Comparison of ENCODE assay signal across 7 cellular contexts in the genomic region with DNA sequence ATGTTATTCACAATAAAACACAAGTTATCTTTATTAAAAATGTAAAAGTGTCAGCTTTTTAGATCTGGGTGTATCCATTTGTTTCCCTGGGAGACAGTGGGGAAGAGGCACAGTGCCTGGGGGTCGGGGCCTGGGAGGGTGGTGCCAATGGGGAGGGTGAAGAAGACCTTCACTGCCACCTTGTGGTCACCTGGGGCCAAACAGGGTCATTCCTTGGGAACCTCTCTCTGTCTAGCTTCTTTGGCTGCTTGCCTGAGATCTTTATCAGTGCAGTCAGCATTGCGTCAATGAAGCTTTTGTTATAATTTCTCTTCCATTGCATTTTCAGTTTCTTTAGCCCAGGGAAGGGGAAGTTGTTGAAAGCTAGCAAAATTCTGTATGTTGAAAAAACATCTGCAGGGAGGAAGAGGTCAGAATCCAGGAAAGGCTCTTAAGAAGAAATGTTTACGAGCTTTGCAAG. TPM values are rescaled to one million over a fixed set of nuclear protein-coding genes. Genes with fewer than 3 reads are reported as not detected.
DNase-seq lines count a peak whose midpoint lies in the region; TF ChIP-seq lines count a peak whose summit lies in the region.

No MANE protein-coding gene starts in this region.

- H3K9me3 ChIP-seq in iPS DF 6.9 (ENCODE audit: control insufficient read depth, insufficient read depth, low read length) = no peaks in the 10 kb centered on the region

- H3K27me3 ChIP-seq in GM06990 (replicated peaks; ENCODE audit: control insufficient read depth, insufficient read depth, low read length) (no peaks in the 10 kb centered on the region), iPS DF 6.9 (ENCODE audit: control insufficient read depth, insufficient read depth, low read length) (no peaks in the 10 kb centered on the region)

- DNase-seq in GM06990 (ENCODE audit: extremely low read depth, insufficient read length) (peak; percentile 50), H4 (ENCODE audit: low spot score) (peak; percentile 50), RPMI7951 (ENCODE audit: low read depth) (peak; percentile 85), amygdala (lab: John Stamatoyannopoulos, UW) (peak in 38 of 56 donors; percentile 2 to 76 (median 30)), iPS DF 6.9 (ENCODE audit: low read depth, low spot score) (peak; percentile 77)
- peak; percentile 44 for DNase-seq in stimulated activated CD4-positive, alpha-beta T cell treated with anti-CD3 and anti-CD28 coated beads, Interleukin-1b, Interleukin-23, amount 100 ng/mL, for 48 hours

- peak; percentile 80 for TF ChIP-seq CTCF in GM06990 (IDR thresholded peaks at IDR 0.05; ENCODE audit: insufficient read depth, low read length, poor library complexity, severe bottlenecking)
- peak; percentile 75 for TF ChIP-seq CTCF in LNCAP (IDR thresholded peaks at IDR 0.05)

- H3K4me3 ChIP-seq in GM06990 (replicated peaks; ENCODE audit: low read depth, low read length) (no peak overlapping the region), iPS DF 6.9 (ENCODE audit: low read length) (no peak overlapping the region)

- no CpG with 5 or more reads among the region's 3 CpGs for WGBS in iPS DF 6.9 (ENCODE audit: insufficient coverage, insufficient read length)

- H3K4me1 ChIP-seq in iPS DF 6.9 (ENCODE audit: control insufficient read depth, insufficient read depth, low read length) = no peaks in the 10 kb centered on the region

- no peaks in the 10 kb centered on the region for H3K36me3 ChIP-seq in GM06990 (ENCODE audit: control insufficient read depth, insufficient read depth, low read length)
- H3K36me3 ChIP-seq in iPS DF 6.9 (ENCODE audit: control insufficient read depth, insufficient read depth, low read length) = no peaks in the 10 kb centered on the region

- no peak overlapping the region for H3K27ac ChIP-seq in iPS DF 6.9 (ENCODE audit: low read length)

RNA-seq across cellular contexts. Expression of gene PCDH8, which starts 39.1 kb away (rescaled TPM):
- not detected in 2 replicates for total RNA-seq in H4 (2014; rRNA removed; shearing (Covaris generic))
- not detected in 2 replicates for total RNA-seq in RPMI7951 (2014; rRNA removed; shearing (Covaris generic))

Comparison
In these comparisons a context has a peak if more than half of its experiments do, and no peak if none do; other contexts are left out.
1. DNase-seq: peak in every context shown above with its lines; median percentile 85 in RPMI7951; 77 in iPS DF 6.9; 50 in GM06990; 50 in H4; 44 in stimulated activated CD4-positive, alpha-beta T cell treated with anti-CD3 and anti-CD28 coated beads, Interleukin-1b, Interleukin-23, amount 100 ng/mL, for 48 hours; 30 in amygdala.